Comparison of ENCODE assay signal across 8 cellular contexts in the genomic region with DNA sequence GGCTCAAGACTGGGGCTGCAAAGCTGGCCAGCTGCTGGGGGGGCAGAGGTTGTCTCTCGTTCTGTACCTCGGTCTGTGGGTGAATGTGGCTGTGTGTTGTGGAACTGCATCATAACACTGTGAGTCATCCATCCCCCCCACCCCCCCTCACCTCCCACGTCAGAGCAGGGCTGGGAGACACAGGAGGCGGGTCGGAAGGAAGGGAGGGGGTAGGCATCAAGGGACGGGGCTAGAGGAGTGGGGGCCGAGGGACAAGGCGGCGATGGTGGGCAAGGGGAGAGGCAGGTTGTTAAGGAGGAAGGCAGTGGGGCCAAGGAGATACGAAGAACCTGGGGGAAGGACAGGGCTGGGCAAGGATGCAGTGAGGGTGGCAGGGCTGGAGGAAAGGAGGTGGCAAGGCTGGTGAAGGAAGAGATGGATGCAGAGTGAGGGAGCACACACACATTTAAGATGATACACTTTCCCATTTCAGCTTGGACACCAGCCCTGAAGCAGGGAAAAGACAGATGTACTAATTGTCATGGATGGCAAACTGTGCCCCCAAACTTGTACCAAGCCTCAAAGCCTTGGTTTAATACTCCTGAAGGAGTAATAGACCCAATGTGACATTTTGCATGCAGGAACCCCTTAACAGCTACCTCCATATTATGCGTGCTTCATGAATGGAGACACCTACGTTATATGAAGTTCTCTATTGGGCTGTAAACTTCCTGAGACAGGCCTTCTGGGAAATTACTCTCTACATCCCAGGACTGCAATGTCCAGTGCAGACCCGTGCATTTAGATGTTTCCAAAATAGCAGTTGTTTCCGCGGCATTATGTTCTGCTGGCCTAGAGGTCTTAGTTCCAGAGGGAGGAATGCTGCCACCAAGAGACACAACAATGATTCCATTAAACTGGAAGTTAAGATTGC.
DNase-seq lines count a peak whose midpoint lies in the region; ATAC-seq and TF ChIP-seq lines count a peak whose summit lies in the region.

Gene YPEL4, minus strand, starts transcription at position 87 of the 913 bp plus-strand sequence. CDS start 2,805 bp downstream, outside the sequence.

- no peaks in the 10 kb centered on the region for H3K9me3 ChIP-seq in RWPE2 (ENCODE audit: severe bottlenecking)
- no peaks in the 10 kb centered on the region for H3K9me3 ChIP-seq in tibial artery

- H3K4me3 ChIP-seq in RWPE2 (ENCODE audit: severe bottlenecking), result no peak within 1 kb of the TSS
- peak within 1 kb of the TSS; percentile 35 to 41 for H3K4me3 ChIP-seq in tibial artery

- H3K27me3 ChIP-seq in RWPE2 (ENCODE audit: insufficient read depth, poor library complexity, severe bottlenecking) (peaks cover 29% of the 10 kb centered on the region), tibial artery (peaks cover 0 to 47% of the 10 kb centered on the region in 2 donors)

- ATAC-seq in RWPE2 (ENCODE audit: low read depth) (peak; percentile 51), HG03442 (IDR thresholded peaks at IDR 0.05; ENCODE audit: unreplicated experiment) (no peak)

- DNase-seq in NCI-H1436 (lab: John Stamatoyannopoulos, UW) (peak; percentile 21), NCI-H1436 treated with DMSO at 0.1 percent for 48 hours (lab: John Stamatoyannopoulos, UW) (no peak), RWPE2 (ENCODE audit: low spot score) (no peak), foreskin melanocyte (peak; percentile 48), nucleus accumbens (lab: John Stamatoyannopoulos, UW) (peak in 54 of 56 donors; percentile 22 to 94 (median 81)), tibial artery (peak; percentile 52 to 77)
- peak; percentile 62 for DNase-seq in activated naive CD4-positive, alpha-beta T cell treated with anti-CD3 and anti-CD28 coated beads, Interleukin-2, amount 50 U/mL, for 16 hours

- intact Hi-C loops in tibial artery (cut with DNase I; ENCODE audit: low total_unique reads), result loop anchor here (10.0 kb wide), 2 partner anchors 155 to 195 kb away; no protein-coding TSS in a partner anchor

- H3K36me3 ChIP-seq in RWPE2 (ENCODE audit: low read depth) (no peaks in the 10 kb centered on the region), tibial artery (no peaks in the 10 kb centered on the region)

- H3K27ac ChIP-seq in RWPE2 (ENCODE audit: poor library complexity, severe bottlenecking) (no peak within 1 kb of the TSS), tibial artery (no peak within 1 kb of the TSS)

- H3K4me1 ChIP-seq in RWPE2 (ENCODE audit: insufficient read depth, poor library complexity, severe bottlenecking) (peaks cover 13% of the 10 kb centered on the region), tibial artery (peaks cover 0 to 47% (median 33%) of the 10 kb centered on the region in 4 donors)

- TF ChIP-seq CTCF in RWPE2 (IDR thresholded peaks at IDR 0.05; ENCODE audit: poor library complexity, severe bottlenecking), result no peak
- no peak for TF ChIP-seq CTCF in tibial artery (IDR thresholded peaks at IDR 0.05)

Comparison
In these comparisons a context has a peak if more than half of its experiments do, and no peak if none do; other contexts are left out.
1. DNase-seq: peak in NCI-H1436 (single experiment), activated naive CD4-positive, alpha-beta T cell treated with anti-CD3 and anti-CD28 coated beads, Interleukin-2, amount 50 U/mL, for 16 hours (single experiment), foreskin melanocyte (single experiment), nucleus accumbens (54 of 56) and tibial artery (2 of 2); none in NCI-H1436 treated with DMSO at 0.1 percent for 48 hours (single experiment) and RWPE2 (single experiment).